In genomic region chrX:43973249-43973672, GRCh38 we compare ENCODE assay signal across 9 cellular contexts. TPM values are rescaled to one million over a fixed set of nuclear protein-coding genes. Genes with fewer than 3 reads are reported as not detected.
DNase-seq lines count a peak whose midpoint lies in the region; ATAC-seq, FAIRE-seq and TF ChIP-seq lines count a peak whose summit lies in the region.
"Had no signal": no experiment of that assay in that cellular context is flagged by ENCODE, and none has a peak within 500 bp of the region (broad histone marks: within the 10 kb centered on the region; RNA-seq: fewer than 3 reads in every experiment).

A gene with protein sequence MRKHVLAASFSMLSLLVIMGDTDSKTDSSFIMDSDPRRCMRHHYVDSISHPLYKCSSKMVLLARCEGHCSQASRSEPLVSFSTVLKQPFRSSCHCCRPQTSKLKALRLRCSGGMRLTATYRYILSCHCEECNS (minus strand): TSS chrX:43973390. CDS start chrX:43958645, 14,745 bp downstream.

- H3K27me3 ChIP-seq in adipocyte (replicated peaks; ENCODE audit: control insufficient read depth, insufficient read depth, low read length) (peaks cover 5% of the 10 kb centered on the region), skeletal muscle satellite cell (ENCODE audit: control insufficient read depth, insufficient read depth, low read length) (no peaks in the 10 kb centered on the region)

- no peaks in the 10 kb centered on the region for H3K9me3 ChIP-seq in HEK293 (ENCODE audit: control insufficient read depth, insufficient read depth, low read depth, low read length)
- H3K9me3 ChIP-seq in adipocyte (ENCODE audit: control insufficient read depth, low read length), result no peaks in the 10 kb centered on the region
- H3K9me3 ChIP-seq in iPS-18c (ENCODE audit: control insufficient read depth, insufficient read depth, low read length), result peaks cover 6% of the 10 kb centered on the region
- H3K9me3 ChIP-seq in skeletal muscle satellite cell (replicated peaks; ENCODE audit: low read length), result no peaks in the 10 kb centered on the region

- no peak for FAIRE-seq in urothelium cell line (lab: Jason Lieb, UNC)

- TF ChIP-seq CTCF in HEK293 (tag by site-specific recombination; IDR thresholded peaks at IDR 0.05), result no peak

- H3K4me2 ChIP-seq in skeletal muscle satellite cell (ENCODE audit: low read length), result peak within 1 kb of the TSS; percentile 65

- H3K4me3 ChIP-seq in HEK293 (ENCODE audit: low read depth, low read length) (peak within 1 kb of the TSS; percentile 16), adipocyte (ENCODE audit: low read length) (peak within 1 kb of the TSS; percentile 74), iPS-18c (ENCODE audit: insufficient read depth, low read depth, low read length) (peak within 1 kb of the TSS; percentile 29; the same call in 1 of the 2 replicates), skeletal muscle satellite cell (ENCODE audit: low read length) (peak within 1 kb of the TSS; percentile 38)

- H3K27ac ChIP-seq in HEK293 (ENCODE audit: extremely low read depth, low read depth, low read length), result no peak within 1 kb of the TSS

- H3K36me3 ChIP-seq in HEK293 (ENCODE audit: control insufficient read depth in 2 of 2, insufficient read depth in 1 of 2, low read length in 2 of 2) (no peaks in the 10 kb centered on the region), adipocyte (ENCODE audit: control insufficient read depth, insufficient read depth, low read length, severe bottlenecking) (no peaks in the 10 kb centered on the region), skeletal muscle satellite cell (ENCODE audit: insufficient read depth, low read length) (no peaks in the 10 kb centered on the region)

- ATAC-seq in GM21360 (IDR thresholded peaks at IDR 0.05; ENCODE audit: unreplicated experiment), result no peak
- no peak for ATAC-seq in HG03442 (IDR thresholded peaks at IDR 0.05; ENCODE audit: unreplicated experiment)
- ATAC-seq in HG03342 (IDR thresholded peaks at IDR 0.05; ENCODE audit: unreplicated experiment), result no peak

- POLR2A ChIA-PET in HEK293 (lab: Yijun Ruan, JAX), result no interaction called here

- DNase-seq in adipocyte (ENCODE audit: low read depth) (peak; percentile 38), urothelium cell line (ENCODE audit: low spot score) (no peak)

- peak within 1 kb of the TSS; percentile 9 for H3K9ac ChIP-seq in adipocyte (ENCODE audit: low read length)
- peak within 1 kb of the TSS; percentile 46 for H3K9ac ChIP-seq in skeletal muscle satellite cell (ENCODE audit: low read depth, low read length)

- H3K4me1 ChIP-seq in HEK293 (ENCODE audit: control insufficient read depth, insufficient read depth, low read length) (no peaks in the 10 kb centered on the region), adipocyte (ENCODE audit: control insufficient read depth, insufficient read depth, low read length) (no peaks in the 10 kb centered on the region), skeletal muscle satellite cell (ENCODE audit: control insufficient read depth, insufficient read depth, low read length) (peaks cover 30% of the 10 kb centered on the region)

- CTCF ChIA-PET in HEK293 (lab: Yijun Ruan, JAX), result interaction anchor here (0.6 kb wide), 1 partner anchor 125 kb away, joined by 3 read pairs; no protein-coding TSS in a partner anchor

TF ChIP-seq in HEK293, 187 proteins besides CTCF, POLR2A, EP300 and RAD21:
- TF ChIP-seq ZNF335 (tag by site-specific recombination; conservative IDR thresholded peaks at IDR 0.05) (peak; percentile 67), ZSCAN16 (tag by site-specific recombination; IDR thresholded peaks at IDR 0.05) (no peak), ZNF426 (tag by site-specific recombination; IDR thresholded peaks at IDR 0.05) (no peak), ZNF366 (tag by site-specific recombination; conservative IDR thresholded peaks at IDR 0.05) (0 out of 2 replicates have a peak, but pooled peaks have one; percentile 14), ZNF596 (tag by site-specific recombination; IDR thresholded peaks at IDR 0.05) (peak; percentile 88), ZBTB17 (tag by site-specific recombination; IDR thresholded peaks at IDR 0.05) (0 out of 2 replicates have a peak, but pooled peaks have one; percentile 25), PRDM1 (tag by site-specific recombination; IDR thresholded peaks at IDR 0.05) (0 out of 2 replicates have a peak, but pooled peaks have one; percentile 31)
- TF ChIP-seq, protein P1, sequence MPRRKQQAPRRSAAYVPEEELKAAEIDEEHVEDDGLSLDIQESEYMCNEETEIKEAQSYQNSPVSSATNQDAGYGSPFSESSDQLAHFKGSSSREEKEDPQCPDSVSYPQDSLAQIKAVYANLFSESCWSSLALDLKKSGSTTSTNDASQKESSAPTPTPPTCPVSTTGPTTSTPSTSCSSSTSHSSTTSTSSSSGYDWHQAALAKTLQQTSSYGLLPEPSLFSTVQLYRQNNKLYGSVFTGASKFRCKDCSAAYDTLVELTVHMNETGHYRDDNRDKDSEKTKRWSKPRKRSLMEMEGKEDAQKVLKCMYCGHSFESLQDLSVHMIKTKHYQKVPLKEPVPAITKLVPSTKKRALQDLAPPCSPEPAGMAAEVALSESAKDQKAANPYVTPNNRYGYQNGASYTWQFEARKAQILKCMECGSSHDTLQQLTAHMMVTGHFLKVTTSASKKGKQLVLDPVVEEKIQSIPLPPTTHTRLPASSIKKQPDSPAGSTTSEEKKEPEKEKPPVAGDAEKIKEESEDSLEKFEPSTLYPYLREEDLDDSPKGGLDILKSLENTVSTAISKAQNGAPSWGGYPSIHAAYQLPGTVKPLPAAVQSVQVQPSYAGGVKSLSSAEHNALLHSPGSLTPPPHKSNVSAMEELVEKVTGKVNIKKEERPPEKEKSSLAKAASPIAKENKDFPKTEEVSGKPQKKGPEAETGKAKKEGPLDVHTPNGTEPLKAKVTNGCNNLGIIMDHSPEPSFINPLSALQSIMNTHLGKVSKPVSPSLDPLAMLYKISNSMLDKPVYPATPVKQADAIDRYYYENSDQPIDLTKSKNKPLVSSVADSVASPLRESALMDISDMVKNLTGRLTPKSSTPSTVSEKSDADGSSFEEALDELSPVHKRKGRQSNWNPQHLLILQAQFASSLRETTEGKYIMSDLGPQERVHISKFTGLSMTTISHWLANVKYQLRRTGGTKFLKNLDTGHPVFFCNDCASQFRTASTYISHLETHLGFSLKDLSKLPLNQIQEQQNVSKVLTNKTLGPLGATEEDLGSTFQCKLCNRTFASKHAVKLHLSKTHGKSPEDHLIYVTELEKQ (tag by site-specific recombination; IDR thresholded peaks at IDR 0.05; ENCODE audit: borderline replicate concordance), result peak; percentile 58; the same call in 1 of the 2 replicates

RNA-seq across cellular contexts. Expression of the gene that starts here (rescaled TPM):
- 2.4 and 3.0 TPM in 2 replicates for total RNA-seq in skeletal muscle satellite cell (2012; rRNA removed)
- total RNA-seq: T-helper 2 cell treated with Interferon-gamma antibody and Interleukin-4, amounts not matched to agents 100 ng/mL and 5 ng/mL, for 36 hours had no signal

Comparison
In these comparisons a context has a peak if more than half of its experiments do, and no peak if none do; other contexts are left out.
1. H3K4me3 ChIP-seq: peak in every context shown above with its lines; median percentile 74 in adipocyte; 38 in skeletal muscle satellite cell; 29 in iPS-18c; 16 in HEK293.